23 cellular contexts compared by ENCODE assay signal in the genomic region with DNA sequence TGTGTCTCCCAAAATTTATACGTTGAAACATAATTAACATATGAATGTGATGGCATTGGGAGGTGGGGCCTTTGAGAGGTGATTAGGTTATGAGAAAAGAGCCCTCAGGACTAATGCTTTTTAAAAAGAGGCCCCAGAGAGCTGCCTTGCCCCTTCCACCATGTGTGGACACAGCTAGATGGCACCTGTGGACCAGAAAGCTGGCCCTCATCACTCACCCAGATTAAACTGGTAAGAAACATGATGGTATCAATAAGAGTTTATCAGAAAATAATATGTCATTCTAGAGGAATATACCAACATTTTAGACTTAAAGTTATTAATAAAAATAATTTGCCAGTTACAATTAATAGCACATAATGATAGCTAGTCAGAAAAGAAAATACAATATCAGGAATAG. TPM values are rescaled to one million over a fixed set of nuclear protein-coding genes. Genes with fewer than 3 reads are reported as not detected.
DNase-seq lines count a peak whose midpoint lies in the region; ATAC-seq, FAIRE-seq and TF ChIP-seq lines count a peak whose summit lies in the region.
"Had no signal": no experiment of that assay in that cellular context is flagged by ENCODE, and none has a peak within 500 bp of the region (broad histone marks: within the 10 kb centered on the region; RNA-seq: fewer than 3 reads in every experiment).

No MANE protein-coding gene starts in this region.

- H3K27ac Mint-ChIP-seq in chondrocyte (ENCODE audit: unreplicated experiment): no peak overlapping the region
- H3K27ac Mint-ChIP-seq: B cell; CD4-positive, alpha-beta T cell; CD8-positive, alpha-beta T cell had no signal

- TF ChIP-seq CTCF in A549 (IDR thresholded peaks at IDR 0.05): 0 out of 3 replicates have a peak, but pooled peaks have one; percentile 9
- TF ChIP-seq CTCF in OCI-LY3 (IDR thresholded peaks at IDR 0.05; ENCODE audit: low read depth, low read length): peak; percentile 14; the same call in 1 of the 2 replicates
- peak; percentile 14 for TF ChIP-seq CTCF in chondrocyte (IDR thresholded peaks at IDR 0.05)
- TF ChIP-seq CTCF in H1 (IDR thresholded peaks at IDR 0.05; ENCODE audit: control extremely low read depth in 1 of 3, insufficient read depth in 1 of 3, low read depth in 1 of 3, low read length in 3 of 3): no peak

- H3K4me3 ChIP-seq in A549: no peak overlapping the region
- no peak overlapping the region for H3K4me3 ChIP-seq in OCI-LY3 (ENCODE audit: low read length)
- H3K4me3 ChIP-seq in H1 (ENCODE audit: extremely low read depth in 1 of 4, insufficient read depth in 2 of 4, low read depth in 3 of 4, low read length in 4 of 4): no peak overlapping the region
- H3K4me3 ChIP-seq: BLaER1 treated with 17β-estradiol and CSF1 and Interleukin-3, amounts not matched to agents 10 nM and 100 nM had no signal

- no peak overlapping the region for H3K4me3 Mint-ChIP-seq in chondrocyte (ENCODE audit: unreplicated experiment)
- H3K4me3 Mint-ChIP-seq: B cell; CD4-positive, alpha-beta T cell; CD8-positive, alpha-beta T cell had no signal

- H3K9me3 Mint-ChIP-seq in chondrocyte (ENCODE audit: low read depth): no peaks in the 10 kb centered on the region
- H3K9me3 Mint-ChIP-seq: CD8-positive, alpha-beta T cell had no signal

- no peak overlapping the region for H4K5ac ChIP-seq in H1 (ENCODE audit: insufficient read length, low read depth, low read length)

- H3K36me3 Mint-ChIP-seq in chondrocyte (ENCODE audit: low read depth): no peaks in the 10 kb centered on the region
- H3K36me3 Mint-ChIP-seq: CD8-positive, alpha-beta T cell had no signal

- H3K27me3 Mint-ChIP-seq in chondrocyte (ENCODE audit: low read depth): peaks cover 6% of the 10 kb centered on the region
- H3K27me3 Mint-ChIP-seq: B cell had no signal

- TF ChIP-seq POLR2A in A549 (IDR thresholded peaks at IDR 0.05; ENCODE audit: low read length): no peak
- TF ChIP-seq POLR2A in H1 (IDR thresholded peaks at IDR 0.05; ENCODE audit: control extremely low read depth in 1 of 2, low read depth in 2 of 2, low read length in 2 of 2): no peak

- H2BK20ac ChIP-seq in H1 (ENCODE audit: low read length): no peak overlapping the region

- no peaks in the 10 kb centered on the region for H3K79me1 ChIP-seq in H1 (ENCODE audit: low read depth, low read length)

- no peaks in the 10 kb centered on the region for H3K36me3 ChIP-seq in OCI-LY3 (replicated peaks; ENCODE audit: low read depth, low read length)
- H3K36me3 ChIP-seq in H1 (ENCODE audit: control insufficient read depth in 2 of 4, insufficient read depth in 4 of 4, low read length in 3 of 4): no peaks in the 10 kb centered on the region
- H3K36me3 ChIP-seq: BLaER1 treated with 17β-estradiol and CSF1 and Interleukin-3, amounts not matched to agents 10 nM and 100 nM had no signal

- H3K56ac ChIP-seq in H1 (replicated peaks; ENCODE audit: insufficient read length, low read depth, low read length): no peak overlapping the region

- H4K8ac ChIP-seq in H1 (ENCODE audit: extremely low read depth, insufficient read depth, low read length): no peak overlapping the region

- no peaks in the 10 kb centered on the region for H3K4me1 ChIP-seq in A549
- H3K4me1 ChIP-seq in OCI-LY3 (ENCODE audit: low read length): no peaks in the 10 kb centered on the region
- no peaks in the 10 kb centered on the region for H3K4me1 ChIP-seq in H1 (replicated peaks in 1 of 4; ENCODE audit: control insufficient read depth in 3 of 4, insufficient read depth in 4 of 4, low read length in 3 of 4)
- H3K4me1 ChIP-seq: BLaER1 treated with 17β-estradiol and CSF1 and Interleukin-3, amounts not matched to agents 10 nM and 100 nM; Caco-2 had no signal

- DNase-seq in A549 (ENCODE audit: low read depth in 1 of 2, low spot score in 1 of 2) (no peak), chondrocyte (ENCODE audit: low spot score) (no peak), H1 (ENCODE audit: low read depth in 1 of 2, low spot score in 2 of 2) (no peak), NCI-H187 treated with DMSO at 0.1 percent for 48 hours (lab: John Stamatoyannopoulos, UW) (no peak)
- DNase-seq in activated effector memory CD4-positive, alpha-beta T cell treated with anti-CD3 and anti-CD28 coated beads, Interleukin-2, amount 50 U/mL, for 16 hours: no peak
- DNase-seq: 8988T; AML-193; Caco-2; Calu3; CD4-positive, alpha-beta T cell; CD8-positive, alpha-beta T cell; DMS79 treated with DMSO at 0.1 percent for 48 hours; GF-D8 had no signal

- H2BK15ac ChIP-seq in H1 (ENCODE audit: low read length): no peak overlapping the region

- H3K27ac ChIP-seq in A549: no peak overlapping the region
- no peak overlapping the region for H3K27ac ChIP-seq in OCI-LY3 (ENCODE audit: low read length)
- H3K27ac ChIP-seq in H1 (ENCODE audit: low read depth, low read length): no peak overlapping the region
- H3K27ac ChIP-seq: BLaER1 treated with 17β-estradiol and CSF1 and Interleukin-3, amounts not matched to agents 10 nM and 100 nM; C4-2B had no signal

- H3K9ac ChIP-seq in OCI-LY3 (ENCODE audit: low read length): no peak overlapping the region
- H3K9ac ChIP-seq in H1 (replicated peaks in 1 of 4; ENCODE audit: extremely low read depth in 1 of 4, low read depth in 3 of 4, low read length in 3 of 4): no peak overlapping the region
- H3K9ac ChIP-seq: BLaER1 treated with 17β-estradiol and CSF1 and Interleukin-3, amounts not matched to agents 10 nM and 100 nM had no signal

- H4K20me1 ChIP-seq in OCI-LY3 (ENCODE audit: insufficient read depth, low read length) (no peaks in the 10 kb centered on the region), H1 (replicated peaks in 1 of 2; ENCODE audit: control insufficient read depth in 1 of 2, insufficient read depth in 2 of 2, low read length in 2 of 2) (no peaks in the 10 kb centered on the region)
- H4K20me1 ChIP-seq: BLaER1 treated with 17β-estradiol and CSF1 and Interleukin-3, amounts not matched to agents 10 nM and 100 nM had no signal

- POLR2A ChIA-PET in A549 (lab: Yijun Ruan, JAX) (no interaction called here), H1 (lab: Charles Lee; ENCODE audit: partially characterized antibody) (no interaction called here)

- no peak overlapping the region for H2BK120ac ChIP-seq in H1 (replicated peaks; ENCODE audit: low read depth, low read length)

- H2AFZ ChIP-seq in OCI-LY3 (ENCODE audit: low read depth, low read length) (no peak overlapping the region), H1 (ENCODE audit: low read length) (no peak overlapping the region)

- H2AK5ac ChIP-seq in H1 (ENCODE audit: low read depth, low read length): no peak overlapping the region

- H3K23ac ChIP-seq in H1 (ENCODE audit: insufficient read length): no peak overlapping the region

- no peak overlapping the region for H2BK5ac ChIP-seq in H1 (ENCODE audit: low read depth, low read length)

- H3K14ac ChIP-seq in H1 (ENCODE audit: insufficient read length): no peak overlapping the region

- no peak overlapping the region for H2BK12ac ChIP-seq in H1 (ENCODE audit: low read depth, low read length)

- TF ChIP-seq RAD21 in A549 (conservative IDR thresholded peaks at IDR 0.05 in 1 of 2, IDR thresholded peaks at IDR 0.05 in 1 of 2): 0 out of 5 replicates have a peak, but pooled peaks of 1 of the 2 experiments have one; percentile 12
- peak; percentile 28 to 29 for TF ChIP-seq RAD21 in H1 (IDR thresholded peaks at IDR 0.05 in 1 of 2, conservative IDR thresholded peaks at IDR 0.05 in 1 of 2; ENCODE audit: low read depth in 2 of 2, low read length in 2 of 2)

- CTCF ChIA-PET in A549 (lab: Yijun Ruan, JAX): interaction anchor here (1.0 to 1.4 kb wide), 2 partner anchors 25 to 251 kb away, joined by 3 to 4 read pairs; partner anchors contain the start of gene FAN1
- CTCF ChIA-PET in H1 (lab: Charles Lee; ENCODE audit: partially characterized antibody): no interaction called here

- no peak overlapping the region for H3K18ac ChIP-seq in H1 (ENCODE audit: extremely low read depth, low read length)

- 67% methylated on average over 1 of the region's 1 CpG for WGBS in A549 (ENCODE audit: missing lambda C conversion rate)
- 41% methylated on average over 1 of the region's 1 CpG; no CpG with 5 or more reads in 1 of the 2 experiments for WGBS in H1 (ENCODE audit: extremely low coverage in 1 of 2, insufficient coverage in 1 of 2, insufficient read length in 1 of 2, insufficient replicate concordance in 2 of 2, low coverage in 1 of 2, low lambda C conversion rate in 2 of 2, missing lambda C conversion rate in 1 of 2), 2 experiments

- no peak for TF ChIP-seq EP300 in A549 (IDR thresholded peaks at IDR 0.05)
- no peak for TF ChIP-seq EP300 in H1 (IDR thresholded peaks at IDR 0.05; ENCODE audit: borderline replicate concordance in 1 of 2, low read depth in 2 of 2, low read length in 2 of 2)

- H3K4me2 ChIP-seq in A549 (no peak overlapping the region), OCI-LY3 (ENCODE audit: low read length) (no peak overlapping the region), H1 (ENCODE audit: insufficient read depth in 1 of 2, low read depth in 2 of 2, low read length in 2 of 2) (no peak overlapping the region)
- H3K4me2 ChIP-seq: BLaER1 treated with 17β-estradiol and CSF1 and Interleukin-3, amounts not matched to agents 10 nM and 100 nM had no signal

- H3K27me3 ChIP-seq in OCI-LY3 (ENCODE audit: low read depth, low read length): no peaks in the 10 kb centered on the region
- H3K27me3 ChIP-seq in H1 (replicated peaks in 1 of 4; ENCODE audit: control insufficient read depth in 3 of 4, extremely low read depth in 1 of 4, insufficient read depth in 3 of 4, low read length in 3 of 4): no peaks in the 10 kb centered on the region; a peak in 1 of 7 replicates
- H3K27me3 ChIP-seq: BLaER1 treated with 17β-estradiol and CSF1 and Interleukin-3, amounts not matched to agents 10 nM and 100 nM had no signal

- H3K79me2 ChIP-seq in OCI-LY3 (ENCODE audit: low read length) (no peaks in the 10 kb centered on the region), H1 (ENCODE audit: control insufficient read depth in 1 of 2, insufficient read depth in 2 of 2, low read length in 2 of 2) (no peaks in the 10 kb centered on the region)

- H3K4me1 Mint-ChIP-seq in chondrocyte (ENCODE audit: low read depth): no peaks in the 10 kb centered on the region
- H3K4me1 Mint-ChIP-seq: B cell had no signal

- no peak overlapping the region for H4K91ac ChIP-seq in H1 (replicated peaks; ENCODE audit: insufficient read length, low read length)

- ATAC-seq in A549 (no peak), HG03196 (IDR thresholded peaks at IDR 0.05; ENCODE audit: unreplicated experiment) (no peak), GM18520 (IDR thresholded peaks at IDR 0.05; ENCODE audit: unreplicated experiment) (no peak)
- ATAC-seq: CD8-positive, alpha-beta T cell had no signal

- H3K4ac ChIP-seq in H1 (replicated peaks; ENCODE audit: insufficient read length, low read depth, low read length): no peak overlapping the region

- H3K9me3 ChIP-seq in A549: no peaks in the 10 kb centered on the region
- no peaks in the 10 kb centered on the region for H3K9me3 ChIP-seq in OCI-LY3 (ENCODE audit: insufficient read depth, low read length)
- no peaks in the 10 kb centered on the region for H3K9me3 ChIP-seq in H1 (ENCODE audit: insufficient read depth in 2 of 2, low read depth in 1 of 2, low read length in 1 of 2)
- H3K9me3 ChIP-seq: Caco-2 had no signal

- no peak for FAIRE-seq in A549 (lab: Jason Lieb, UNC)
- no peak for FAIRE-seq in H1 (lab: Jason Lieb, UNC)
- FAIRE-seq: A204.1, D721Med, G401.6, GM12891 had no signal

- H3K23me2 ChIP-seq in H1 (ENCODE audit: low read depth, low read length): no peaks in the 10 kb centered on the region

RNA-seq across cellular contexts. Expression of gene FAN1, which starts 25.2 kb away (rescaled TPM):
- 22.1 and 22.2 TPM in 2 replicates for polyA plus RNA-seq in A549 (2011; rRNA removed)
- 5.2 and 6.2 TPM in 2 replicates for polyA plus RNA-seq in A549 (2012; cell fraction: cytosol; rRNA removed)
- 15.7 and 20.4 TPM in 2 replicates for polyA plus RNA-seq in A549 (2012; cell fraction: nucleus; rRNA removed)
- 17.4 to 18.2 TPM (median 17.4 TPM) in 3 replicates for polyA plus RNA-seq in A549 (2017; fragmentation: RNase III; extraction: RNeasy Plus Mini Kit Qiagen cat#74134 plus additional on column Dnase treatment)
- polyA minus RNA-seq in A549 (2011; rRNA and poly(A)+ RNA removed): 8.1 and 11.1 TPM in 2 replicates
- 13.5 to 27.5 TPM (median 16.3 TPM) in 3 replicates for total RNA-seq in chondrocyte
- total RNA-seq in H1 (2021; fragmentation: NEBNext Ultra II Directional; extraction: Animal tissue kit (Norgen Biotek cat#: 25700)): 24.9 and 25.0 TPM in 2 replicates
- 8.6 and 11.3 TPM in 2 replicates for polyA plus RNA-seq in H1 (2011; rRNA removed)
- 17.0 TPM for polyA plus RNA-seq in H1 (2011; cell fraction: cytosol; rRNA removed)
- polyA plus RNA-seq in H1 (2011; cell fraction: nucleus; rRNA removed): 22.6 TPM
- 14.5 to 20.6 TPM (median 16.4 TPM) in 4 replicates for polyA plus RNA-seq in H1 (2012, experiment 1 of 2)
- 1.5 TPM for polyA plus RNA-seq in H1 (2012, experiment 2 of 2)
- polyA plus RNA-seq in H1 (2013, experiment 1 of 2): 13.9 TPM
- polyA plus RNA-seq in H1 (2013, experiment 2 of 2): 13.2 TPM
- 12.7 and 14.4 TPM in 2 replicates for polyA minus RNA-seq in H1 (2011; rRNA and poly(A)+ RNA removed)
- 12.6 TPM for polyA minus RNA-seq in H1 (2011; cell fraction: cytosol; rRNA and poly(A)+ RNA removed)
- 18.4 TPM for polyA minus RNA-seq in H1 (2011; cell fraction: nucleus; rRNA and poly(A)+ RNA removed)

Comparison
In these comparisons a context has a peak if more than half of its experiments do, and no peak if none do; other contexts are left out.
1. CTCF ChIP-seq: peak in A549 (single experiment), OCI-LY3 (single experiment) and chondrocyte (single experiment); none in H1 (0 of 3).
2. Of the 18 proteins assayed by ChIP-seq in both H1 and A549: peak only in H1: none; only in A549: CTCF; in both: none; in neither: 16; mixed calls (peak in some experiments, not most) for 1.